ENCODE assay signal across 8 cellular contexts in the genomic region with DNA sequence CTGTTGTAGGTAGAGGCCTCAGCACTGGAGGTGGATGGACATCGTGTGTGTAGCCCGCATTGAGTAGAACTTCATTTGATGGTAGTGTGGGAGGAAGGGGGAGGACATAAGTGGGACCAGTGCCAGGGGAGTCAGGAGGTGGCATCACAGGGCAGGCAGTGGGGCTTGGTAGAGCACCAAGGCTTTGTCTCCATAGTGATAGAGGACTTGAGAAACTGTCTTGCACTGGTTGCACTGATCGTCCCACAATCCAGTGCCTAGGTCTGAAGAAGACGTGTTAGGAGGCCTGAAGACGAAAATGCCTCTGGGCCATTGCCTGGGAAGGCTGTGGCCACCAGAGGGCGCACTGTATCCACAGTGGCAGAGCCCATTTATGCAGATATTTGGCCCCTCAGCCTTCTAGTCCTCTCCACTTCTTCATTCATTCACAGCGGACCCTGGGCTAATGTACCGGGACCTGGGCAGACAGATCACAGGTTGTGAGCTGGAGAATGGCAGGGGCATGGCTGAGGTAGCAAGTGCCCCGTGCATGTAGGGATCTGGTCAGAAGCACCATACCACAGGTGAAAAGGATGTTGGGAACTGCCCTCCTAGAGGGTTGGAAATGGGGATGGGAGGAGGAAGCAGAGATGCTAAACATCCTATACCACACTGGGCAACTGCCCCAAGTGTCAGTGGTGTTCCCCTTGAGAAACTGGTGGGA.
DNase-seq lines count a peak whose midpoint lies in the region; ATAC-seq and TF ChIP-seq lines count a peak whose summit lies in the region.

No MANE protein-coding gene starts in this region.

- intact Hi-C loops in Caco-2 (cut with micrococcal nuclease; ENCODE audit: unreplicated experiment): loop anchor here (1.0 to 2.0 kb wide), 3 partner anchors 96 to 186 kb away; a partner anchor contains a TSS
- intact Hi-C loops in left lung (cut with DNase I): loop anchor here in 1 of 2 donors (2.0 to 5.0 kb wide), 2 partner anchors 142 to 185 kb away; no protein-coding TSS in a partner anchor

- H3K9me3 ChIP-seq in Caco-2 (no peaks in the 10 kb centered on the region), left lung (no peaks in the 10 kb centered on the region)

- no peak overlapping the region for H3K27ac ChIP-seq in left lung

- H3K4me3 ChIP-seq in Caco-2 (ENCODE audit: low read depth, low read length) (no peak overlapping the region), left lung (no peak overlapping the region)

- no peaks in the 10 kb centered on the region for H3K36me3 ChIP-seq in Caco-2 (ENCODE audit: control insufficient read depth, insufficient read depth, low read length)
- peaks cover 0 to 37% of the 10 kb centered on the region in 2 donors for H3K36me3 ChIP-seq in left lung

- peak; percentile 74 to 80 for DNase-seq in Caco-2
- DNase-seq in NCI-H524 (lab: John Stamatoyannopoulos, UW): peak; percentile 47 to 75
- DNase-seq in activated CD4-positive, alpha-beta T cell treated with anti-CD3 and anti-CD28 coated beads for 48 hours: peak; percentile 88
- no peak for DNase-seq in chondrocyte (ENCODE audit: low spot score)
- DNase-seq in left lung: peak; percentile 81 to 94
- peak; percentile 71 to 87 for DNase-seq in stimulated activated CD4-positive, alpha-beta T cell treated with anti-CD3 and anti-CD28 coated beads, Interleukin-4, amount 100 ng/mL, for 4 hours

- no TSS peak for BruUV-seq in Caco-2 (replicated peaks; lab: Mats Ljungman, UMichigan)

- peak; percentile 43 for ATAC-seq in HG02588 (IDR thresholded peaks at IDR 0.05; ENCODE audit: unreplicated experiment)
- ATAC-seq in left lung: peak; percentile 92
- ATAC-seq in GM18873 (IDR thresholded peaks at IDR 0.05; ENCODE audit: low FRiP score, unreplicated experiment): no peak

- no peaks in the 10 kb centered on the region for H3K9me3 Mint-ChIP-seq in Caco-2 (ENCODE audit: unreplicated experiment)
- H3K9me3 Mint-ChIP-seq in chondrocyte (ENCODE audit: low read depth): no peaks in the 10 kb centered on the region

- H3K27me3 Mint-ChIP-seq in Caco-2 (ENCODE audit: insufficient read depth, unreplicated experiment) (no peaks in the 10 kb centered on the region), chondrocyte (ENCODE audit: low read depth) (no peaks in the 10 kb centered on the region)

- H3K4me1 Mint-ChIP-seq in Caco-2 (ENCODE audit: low read depth, unreplicated experiment) (no peaks in the 10 kb centered on the region), chondrocyte (ENCODE audit: low read depth) (peaks cover 2% of the 10 kb centered on the region)

- H3K27me3 ChIP-seq in Caco-2 (replicated peaks; ENCODE audit: control insufficient read depth, insufficient read depth, low read length) (no peaks in the 10 kb centered on the region), left lung (no peaks in the 10 kb centered on the region)

- H3K4me3 Mint-ChIP-seq in Caco-2 (ENCODE audit: unreplicated experiment) (no peak overlapping the region), chondrocyte (ENCODE audit: unreplicated experiment) (no peak overlapping the region)

- H3K27ac Mint-ChIP-seq in Caco-2 (ENCODE audit: unreplicated experiment) (no peak overlapping the region), chondrocyte (ENCODE audit: unreplicated experiment) (no peak overlapping the region)

- H3K4me1 ChIP-seq in Caco-2: no peaks in the 10 kb centered on the region
- peaks cover 0 to 28% of the 10 kb centered on the region in 2 donors for H3K4me1 ChIP-seq in left lung

- peaks cover 18% of the 10 kb centered on the region for H3K36me3 Mint-ChIP-seq in Caco-2 (ENCODE audit: insufficient read depth, unreplicated experiment)
- peaks cover 7% of the 10 kb centered on the region for H3K36me3 Mint-ChIP-seq in chondrocyte (ENCODE audit: low read depth)

- peak; percentile 77 to 90 for TF ChIP-seq CTCF in Caco-2 (IDR thresholded peaks at IDR 0.05; ENCODE audit: insufficient read depth in 1 of 2, low read depth in 1 of 2, low read length in 1 of 2, severe bottlenecking in 1 of 2, unreplicated experiment in 1 of 2)
- peak; percentile 99 for TF ChIP-seq CTCF in chondrocyte (IDR thresholded peaks at IDR 0.05)
- peak; percentile 95 to 97 for TF ChIP-seq CTCF in left lung (IDR thresholded peaks at IDR 0.05)

- POLR2A ChIA-PET in Caco-2 (lab: Charles Lee): no interaction called here

- CTCF ChIA-PET in Caco-2 (lab: Charles Lee): interaction anchor here (1.0 to 1.6 kb wide), 2 partner anchors 142 to 186 kb away, joined by 3 to 6 read pairs; no protein-coding TSS in a partner anchor
